Comparison of ENCODE assay signal across 8 cellular contexts in the genomic region with DNA sequence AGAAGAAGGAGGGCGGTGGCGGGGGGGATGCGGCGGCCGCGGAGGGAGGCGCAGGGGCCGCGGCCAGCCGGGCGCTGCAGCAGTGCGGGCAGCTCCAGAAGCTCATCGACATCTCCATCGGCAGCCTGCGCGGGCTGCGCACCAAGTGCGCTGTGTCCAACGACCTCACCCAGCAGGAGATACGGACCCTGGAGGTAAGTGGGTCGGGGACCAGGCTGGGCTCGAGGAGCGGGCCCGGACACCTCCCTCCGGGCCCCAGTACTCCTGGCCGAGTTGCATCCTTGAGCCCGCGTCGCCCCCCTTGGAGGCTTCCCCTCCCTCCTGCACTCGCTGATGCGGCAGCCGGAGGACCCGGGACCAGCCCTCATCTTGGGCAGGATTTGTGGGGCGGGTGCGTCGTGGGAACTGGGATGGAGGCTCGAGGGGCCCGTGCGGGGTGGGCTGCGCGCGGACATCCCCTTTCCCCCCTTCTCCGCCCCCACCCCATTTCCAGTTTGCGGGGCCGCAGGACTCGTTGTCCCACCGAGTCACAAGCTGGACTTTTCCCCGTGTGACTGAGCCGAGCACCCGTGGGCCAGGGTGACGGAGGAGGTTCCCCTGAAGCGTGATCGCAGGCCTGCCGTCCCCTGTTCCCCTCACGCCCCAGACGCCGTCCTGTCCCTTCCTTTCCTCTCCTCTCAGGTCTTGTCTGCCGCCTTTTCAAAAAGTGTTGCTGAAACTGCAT. TPM values are rescaled to one million over a fixed set of nuclear protein-coding genes. Genes with fewer than 3 reads are reported as not detected.
A peak's percentile ranks its signal among the peaks of the same experiment; 100 is the strongest.
DNase-seq lines count a peak whose midpoint lies in the region; ATAC-seq and TF ChIP-seq lines count a peak whose summit lies in the region.

No MANE protein-coding gene starts in this region.

- H3K9me3 ChIP-seq in hepatocyte (ENCODE audit: low read depth): no peaks in the 10 kb centered on the region

- WGBS in hepatocyte (ENCODE audit: low lambda C conversion rate, missing lambda C conversion rate): 3% methylated on average over 15 of the region's 58 CpGs

- no peak for TF ChIP-seq CTCF in GM23338 (conservative IDR thresholded peaks at IDR 0.05; ENCODE audit: low read depth in 2 of 2)
- TF ChIP-seq CTCF in hepatocyte (IDR thresholded peaks at IDR 0.05; ENCODE audit: poor library complexity): no peak

- no peaks in the 10 kb centered on the region for H3K9me3 Mint-ChIP-seq in GM23338
- no peaks in the 10 kb centered on the region for H3K9me3 Mint-ChIP-seq in activated T-helper 17 cell treated with anti-CD3 and anti-CD28 coated beads, Interleukin-2, amount 50 U/mL, for 72 hours

- H3K27me3 Mint-ChIP-seq in GM23338 (ENCODE audit: insufficient read depth, low read depth, poor library complexity): peaks cover 12% of the 10 kb centered on the region
- no peaks in the 10 kb centered on the region for H3K27me3 Mint-ChIP-seq in activated T-helper 17 cell treated with anti-CD3 and anti-CD28 coated beads, Interleukin-2, amount 50 U/mL, for 72 hours

- H3K9me2 ChIP-seq in GM23338 (ENCODE audit: insufficient read depth) (no peaks in the 10 kb centered on the region), hepatocyte (replicated peaks; ENCODE audit: insufficient read depth) (no peaks in the 10 kb centered on the region)

- H3K4me3 ChIP-seq in ACC112 (ENCODE audit: low read depth, low read length) (peak overlapping the region; percentile 92), GM23338 (peak overlapping the region; percentile 96), hepatocyte (peak overlapping the region; percentile 99), skin epidermis (peak overlapping the region; percentile 78 to 96 (median 90))

- H3K4me2 ChIP-seq in GM23338 (peak overlapping the region; percentile 100), hepatocyte (peak overlapping the region; percentile 96)

- H3K4me1 ChIP-seq in ACC112 (ENCODE audit: control insufficient read depth, insufficient read depth, low read length, unreplicated experiment): peaks cover 12% of the 10 kb centered on the region
- H3K4me1 ChIP-seq in GM23338 (ENCODE audit: insufficient read depth): peaks cover 41% of the 10 kb centered on the region
- peaks cover 39% of the 10 kb centered on the region for H3K4me1 ChIP-seq in hepatocyte (ENCODE audit: insufficient read depth)

- H2AFZ ChIP-seq in ACC112 (ENCODE audit: low read length, unreplicated experiment) (peak overlapping the region; percentile 94), GM23338 (no peak overlapping the region), hepatocyte (peak overlapping the region; percentile 89)

- no peak overlapping the region for H3K27ac Mint-ChIP-seq in GM23338
- peak overlapping the region; percentile 90 for H3K27ac Mint-ChIP-seq in activated T-helper 17 cell treated with anti-CD3 and anti-CD28 coated beads, Interleukin-2, amount 50 U/mL, for 72 hours

- DNase-seq in GM23338 (ENCODE audit: low spot score): peak; percentile 38
- DNase-seq in hepatocyte (ENCODE audit: low spot score): peak; percentile 29
- no peak for DNase-seq in activated gamma-delta T cell treated with Interleukin-2 at 50 U/mL for 16 hours

- H4K20me1 ChIP-seq in GM23338 (replicated peaks; ENCODE audit: insufficient read depth) (peaks cover 18% of the 10 kb centered on the region), hepatocyte (ENCODE audit: insufficient read depth, poor library complexity, severe bottlenecking) (peaks cover 9% of the 10 kb centered on the region)

- no peak overlapping the region for H3K27ac ChIP-seq in ACC112 (ENCODE audit: low read depth, low read length)
- no peak overlapping the region for H3K27ac ChIP-seq in GM23338 (ENCODE audit: low read depth)
- H3K27ac ChIP-seq in hepatocyte: peak overlapping the region; percentile 87
- H3K27ac ChIP-seq in skin epidermis: peak overlapping the region in 20 of 21 experiments; percentile 22 to 91 (median 76)

- H3K79me2 ChIP-seq in ACC112 (ENCODE audit: control insufficient read depth, insufficient read depth, low read length, unreplicated experiment): peaks cover 30% of the 10 kb centered on the region
- H3K79me2 ChIP-seq in GM23338 (replicated peaks; ENCODE audit: insufficient read depth): peaks cover 50% of the 10 kb centered on the region
- H3K79me2 ChIP-seq in hepatocyte: peaks cover 52% of the 10 kb centered on the region

- H3K4me1 Mint-ChIP-seq in GM23338: peaks cover 41% of the 10 kb centered on the region
- peaks cover 18% of the 10 kb centered on the region for H3K4me1 Mint-ChIP-seq in activated T-helper 17 cell treated with anti-CD3 and anti-CD28 coated beads, Interleukin-2, amount 50 U/mL, for 72 hours

- peaks cover 4% of the 10 kb centered on the region; the same call in 1 of the 3 replicates for H3K36me3 Mint-ChIP-seq in GM23338 (ENCODE audit: low read depth)
- H3K36me3 Mint-ChIP-seq in activated T-helper 17 cell treated with anti-CD3 and anti-CD28 coated beads, Interleukin-2, amount 50 U/mL, for 72 hours (ENCODE audit: low read depth): peaks cover 15% of the 10 kb centered on the region

- peaks cover 8% of the 10 kb centered on the region; the same call in 1 of the 2 replicates for H3F3A ChIP-seq in GM23338 (replicated peaks; ENCODE audit: low read depth)

- peak overlapping the region; percentile 91 for H3K4me3 Mint-ChIP-seq in GM23338
- peak overlapping the region; percentile 97 for H3K4me3 Mint-ChIP-seq in activated T-helper 17 cell treated with anti-CD3 and anti-CD28 coated beads, Interleukin-2, amount 50 U/mL, for 72 hours

- no peaks in the 10 kb centered on the region for H3K36me3 ChIP-seq in ACC112 (ENCODE audit: insufficient read depth, low read length)
- H3K36me3 ChIP-seq in GM23338 (ENCODE audit: insufficient read depth): no peaks in the 10 kb centered on the region
- H3K36me3 ChIP-seq in hepatocyte (replicated peaks; ENCODE audit: insufficient read depth, low read depth): no peaks in the 10 kb centered on the region

- H3K27me3 ChIP-seq in ACC112 (ENCODE audit: insufficient read depth, low read length) (no peaks in the 10 kb centered on the region), GM23338 (ENCODE audit: insufficient read depth) (peaks cover 12% of the 10 kb centered on the region), hepatocyte (no peaks in the 10 kb centered on the region)

- ATAC-seq in GM23338: no peak; the same call in 1 of the 3 replicates
- peak; percentile 30 for ATAC-seq in activated T-helper 17 cell treated with anti-CD3 and anti-CD28 coated beads, Interleukin-2, amount 50 U/mL, for 72 hours (replicated peaks)
- no peak for ATAC-seq in GM18907 (IDR thresholded peaks at IDR 0.05; ENCODE audit: unreplicated experiment)
- no peak for ATAC-seq in HG02588 (IDR thresholded peaks at IDR 0.05; ENCODE audit: unreplicated experiment)

TF ChIP-seq in GM23338, 12 proteins besides CTCF, POLR2A, EP300 and RAD21:
- no peak for TF ChIP-seq EZH2phosphoT487 (IDR thresholded peaks at IDR 0.05; ENCODE audit: unreplicated experiment)
- no peak for TF ChIP-seq STAT1 (IDR thresholded peaks at IDR 0.05; ENCODE audit: unreplicated experiment)
- no peak for TF ChIP-seq CREB1 (CRISPR knock-in tag; IDR thresholded peaks at IDR 0.05; ENCODE audit: low read depth)
- TF ChIP-seq, protein P1, sequence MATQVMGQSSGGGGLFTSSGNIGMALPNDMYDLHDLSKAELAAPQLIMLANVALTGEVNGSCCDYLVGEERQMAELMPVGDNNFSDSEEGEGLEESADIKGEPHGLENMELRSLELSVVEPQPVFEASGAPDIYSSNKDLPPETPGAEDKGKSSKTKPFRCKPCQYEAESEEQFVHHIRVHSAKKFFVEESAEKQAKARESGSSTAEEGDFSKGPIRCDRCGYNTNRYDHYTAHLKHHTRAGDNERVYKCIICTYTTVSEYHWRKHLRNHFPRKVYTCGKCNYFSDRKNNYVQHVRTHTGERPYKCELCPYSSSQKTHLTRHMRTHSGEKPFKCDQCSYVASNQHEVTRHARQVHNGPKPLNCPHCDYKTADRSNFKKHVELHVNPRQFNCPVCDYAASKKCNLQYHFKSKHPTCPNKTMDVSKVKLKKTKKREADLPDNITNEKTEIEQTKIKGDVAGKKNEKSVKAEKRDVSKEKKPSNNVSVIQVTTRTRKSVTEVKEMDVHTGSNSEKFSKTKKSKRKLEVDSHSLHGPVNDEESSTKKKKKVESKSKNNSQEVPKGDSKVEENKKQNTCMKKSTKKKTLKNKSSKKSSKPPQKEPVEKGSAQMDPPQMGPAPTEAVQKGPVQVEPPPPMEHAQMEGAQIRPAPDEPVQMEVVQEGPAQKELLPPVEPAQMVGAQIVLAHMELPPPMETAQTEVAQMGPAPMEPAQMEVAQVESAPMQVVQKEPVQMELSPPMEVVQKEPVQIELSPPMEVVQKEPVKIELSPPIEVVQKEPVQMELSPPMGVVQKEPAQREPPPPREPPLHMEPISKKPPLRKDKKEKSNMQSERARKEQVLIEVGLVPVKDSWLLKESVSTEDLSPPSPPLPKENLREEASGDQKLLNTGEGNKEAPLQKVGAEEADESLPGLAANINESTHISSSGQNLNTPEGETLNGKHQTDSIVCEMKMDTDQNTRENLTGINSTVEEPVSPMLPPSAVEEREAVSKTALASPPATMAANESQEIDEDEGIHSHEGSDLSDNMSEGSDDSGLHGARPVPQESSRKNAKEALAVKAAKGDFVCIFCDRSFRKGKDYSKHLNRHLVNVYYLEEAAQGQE (IDR thresholded peaks at IDR 0.05; ENCODE audit: unreplicated experiment): no peak
- no peak for TF ChIP-seq JUNB (IDR thresholded peaks at IDR 0.05; ENCODE audit: unreplicated experiment)
- no peak for TF ChIP-seq POLR2AphosphoS5 (IDR thresholded peaks at IDR 0.05; ENCODE audit: low read depth)
- no peak for TF ChIP-seq EZH2 (IDR thresholded peaks at IDR 0.05; ENCODE audit: low read depth, unreplicated experiment)
- no peak for TF ChIP-seq ZNF114 (CRISPR knock-in tag; IDR thresholded peaks at IDR 0.05)
- TF ChIP-seq NANOG (IDR thresholded peaks at IDR 0.05; ENCODE audit: borderline replicate concordance): no peak
- TF ChIP-seq, protein P2, sequence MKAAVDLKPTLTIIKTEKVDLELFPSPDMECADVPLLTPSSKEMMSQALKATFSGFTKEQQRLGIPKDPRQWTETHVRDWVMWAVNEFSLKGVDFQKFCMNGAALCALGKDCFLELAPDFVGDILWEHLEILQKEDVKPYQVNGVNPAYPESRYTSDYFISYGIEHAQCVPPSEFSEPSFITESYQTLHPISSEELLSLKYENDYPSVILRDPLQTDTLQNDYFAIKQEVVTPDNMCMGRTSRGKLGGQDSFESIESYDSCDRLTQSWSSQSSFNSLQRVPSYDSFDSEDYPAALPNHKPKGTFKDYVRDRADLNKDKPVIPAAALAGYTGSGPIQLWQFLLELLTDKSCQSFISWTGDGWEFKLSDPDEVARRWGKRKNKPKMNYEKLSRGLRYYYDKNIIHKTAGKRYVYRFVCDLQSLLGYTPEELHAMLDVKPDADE (IDR thresholded peaks at IDR 0.05): no peak
- no peak for TF ChIP-seq ZNF331 (CRISPR knock-in tag; IDR thresholded peaks at IDR 0.05; ENCODE audit: low read depth)

RNA-seq across cellular contexts. Expression of a gene that starts 0.6 kb away (rescaled TPM):
- 35.6 and 53.2 TPM in 2 replicates for total RNA-seq in GM23338 (2014; rRNA removed; shearing (Covaris generic))
- polyA plus RNA-seq in GM23338 (2016; fragmentation: Nextera tagmentation; extraction: Ambion mirVana): 7.8 and 8.5 TPM in 2 replicates
- total RNA-seq in activated T-helper 17 cell treated with anti-CD3 and anti-CD28 coated beads, Interleukin-2, amount 50 U/mL, for 72 hours: 10 to 100 TPM; 46.1 to 52.6 TPM
- 19.9 and 32.6 TPM in 2 replicates for total RNA-seq in hepatocyte
- polyA plus RNA-seq in hepatocyte: 16.2 and 23.8 TPM in 2 replicates

Comparison
In these comparisons a context has a peak if more than half of its experiments do, and no peak if none do; other contexts are left out.
1. H3K27ac ChIP-seq: peak in hepatocyte (single experiment) and skin epidermis (20 of 21); none in ACC112 (single experiment) and GM23338 (single experiment).
2. Peak in every context shown above with its lines, with median percentiles within 50 percentile points of each other: H3K4me3 ChIP-seq.